ENCODE assay signal across 18 cellular contexts in genomic region chr17:49381033-49381432, GRCh38.
"Had no signal": no experiment of that assay in that cellular context is flagged by ENCODE, and none has a peak within 500 bp of the region (broad histone marks: within the 10 kb centered on the region; RNA-seq: fewer than 3 reads in every experiment).

No MANE protein-coding gene starts in this region.

- H3K4me1 ChIP-seq: parathyroid adenoma had no signal

- DNase-seq: activated naive CD4-positive, alpha-beta T cell; activated naive CD8-positive, alpha-beta T cell treated with anti-CD3 and anti-CD28 coated beads, Interleukin-2, amount 10 ng/mL, durations not matched to agents 7 days and 5 days; activated T-cell treated with anti-CD3 and anti-CD28 coated beads for 4 hours; anterior cingulate cortex; effector memory CD4-positive, alpha-beta T cell; foreskin keratinocyte; glutamatergic neuron; hypothalamus; midbrain; retina; stimulated activated CD4-positive, alpha-beta T cell treated with anti-CD3 and anti-CD28 coated beads, Interleukin-15, amount 100 ng/mL, for 24 hours; stimulated activated CD4-positive, alpha-beta T cell treated with anti-CD3 and anti-CD28 coated beads, Interleukin-4, amount 100 ng/mL, for 1 hour; stimulated activated naive CD4-positive, alpha-beta T cell treated with Interleukin-2 at 50 U/mL for 16 hours; substantia nigra; SW 1271 had no signal

- H3K27ac ChIP-seq: foreskin keratinocyte, parathyroid adenoma had no signal

- ATAC-seq: activated CD4-positive, CD25-positive, alpha-beta regulatory T cell treated with anti-CD3 and anti-CD28 coated beads, Interleukin-2, amount 50 U/mL, for 24 hours; foreskin keratinocyte had no signal

- H3K4me3 ChIP-seq: skin epidermis had no signal

- H3K9ac ChIP-seq: parathyroid adenoma had no signal

- H2AFZ ChIP-seq: parathyroid adenoma had no signal

- H3K79me2 ChIP-seq: parathyroid adenoma had no signal
